Comparison of ENCODE assay signal across 16 cellular contexts in the genomic region with DNA sequence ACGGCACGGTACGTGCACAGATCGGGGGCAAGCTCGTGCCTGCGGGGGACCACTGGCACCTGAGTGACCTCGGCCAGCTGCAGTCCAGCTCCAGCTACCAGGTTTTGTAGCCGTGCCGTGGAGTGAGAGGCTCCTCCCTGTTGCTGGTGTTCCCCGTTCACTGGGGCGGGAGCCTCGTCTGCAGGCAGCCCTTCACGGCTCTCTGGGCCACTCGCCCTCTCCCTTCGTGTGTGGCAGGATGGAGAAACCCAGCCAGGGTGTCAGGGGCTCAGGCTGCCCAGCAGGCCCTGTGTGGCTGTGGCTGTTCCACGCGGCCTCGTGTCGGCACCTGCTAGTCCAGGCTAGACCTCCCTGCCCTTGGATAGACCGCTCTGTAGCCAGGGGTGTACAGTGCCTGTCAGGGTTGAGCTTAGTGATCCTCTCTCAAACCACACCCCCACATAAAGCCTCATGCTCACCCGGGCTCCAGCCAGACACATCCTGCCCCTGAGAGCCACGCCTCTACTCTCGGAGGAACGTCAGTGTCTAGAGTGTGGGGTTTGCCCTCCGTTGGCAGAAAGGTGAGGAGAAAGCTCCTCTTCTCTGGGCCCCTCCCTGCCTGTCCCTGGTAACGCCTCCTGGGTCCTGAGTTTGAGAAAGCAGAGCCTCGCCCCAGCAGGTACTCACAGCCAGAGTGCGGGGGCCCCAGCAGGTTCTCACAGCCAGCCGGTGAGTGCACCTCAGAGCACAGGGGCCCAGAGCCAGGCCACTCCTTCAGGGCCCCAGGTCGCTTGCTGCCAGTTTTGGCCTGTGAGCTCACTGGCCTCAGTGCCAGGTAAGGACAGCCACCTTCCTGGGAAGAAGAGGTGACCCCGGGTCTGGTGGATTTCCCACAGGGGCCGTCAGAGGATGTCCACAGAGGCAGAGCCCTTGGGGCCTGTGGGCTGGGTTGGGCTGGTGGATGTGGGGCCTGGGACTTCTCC.
"Had no signal": no experiment of that assay in that cellular context is flagged by ENCODE, and none has a peak within 500 bp of the region (broad histone marks: within the 10 kb centered on the region; RNA-seq: fewer than 3 reads in every experiment).

No MANE protein-coding gene starts in this region.

- H3K9me3 Mint-ChIP-seq: activated naive CD4-positive, alpha-beta T cell treated with anti-CD3 and anti-CD28 coated beads for 36 hours; activated T-helper 17 cell treated with anti-CD3 and anti-CD28 coated beads, Interleukin-2, amount 50 U/mL, for 72 hours; central memory CD8-positive, alpha-beta T cell; natural killer cell treated with Interleukin-12 subunit alpha and Interleukin-12 subunit beta and Interleukin-15 and Interleukin-18, amount 100 ng/mL, for 72 hours; stimulated activated naive CD8-positive, alpha-beta T cell treated with anti-CD3 and anti-CD28 coated beads, Interleukin-15, amount 100 ng/mL, for 72 hours; WTC11 had no signal

- DNase-seq: activated CD4-positive, alpha-beta T cell treated with anti-CD3 and anti-CD28 coated beads, Interleukin-2, amount 50 U/mL, for 1 hour; activated naive CD4-positive, alpha-beta T cell treated with anti-CD3 and anti-CD28 coated beads for 36 hours; activated T-cell treated with anti-CD3 and anti-CD28 coated beads for 4 hours; adrenal gland; dermis blood vessel endothelial cell; endodermal cell; ovary; stimulated activated CD4-positive, alpha-beta T cell treated with anti-CD3 and anti-CD28 coated beads, Interleukin-4, amount 100 ng/mL, for 1 hour; stimulated activated CD8-positive, alpha-beta memory T cell treated with anti-CD3 and anti-CD28 coated beads, Interleukin-4, amount 100 ng/mL, for 48 hours; stimulated activated naive CD8-positive, alpha-beta T cell treated with anti-CD3 and anti-CD28 coated beads, Interleukin-15, amount 100 ng/mL, for 72 hours had no signal

- H3K4me3 ChIP-seq: adrenal gland, ovary, thoracic aorta, vagina had no signal

- H3K36me3 Mint-ChIP-seq: natural killer cell treated with Interleukin-12 subunit alpha and Interleukin-12 subunit beta and Interleukin-15 and Interleukin-18, amount 100 ng/mL, for 72 hours had no signal

- H3K4me1 Mint-ChIP-seq: activated T-helper 17 cell treated with anti-CD3 and anti-CD28 coated beads, Interleukin-2, amount 50 U/mL, for 72 hours; central memory CD8-positive, alpha-beta T cell; endodermal cell; stimulated activated naive CD8-positive, alpha-beta T cell treated with anti-CD3 and anti-CD28 coated beads, Interleukin-15, amount 100 ng/mL, for 72 hours; WTC11 had no signal

- H3K36me3 ChIP-seq: ovary had no signal

- H3K9me3 ChIP-seq: adrenal gland, ovary, thoracic aorta, vagina had no signal

- ATAC-seq: activated T-helper 17 cell treated with anti-CD3 and anti-CD28 coated beads, Interleukin-2, amount 50 U/mL, for 72 hours; natural killer cell treated with Interleukin-12 subunit alpha and Interleukin-12 subunit beta and Interleukin-15 and Interleukin-18, amount 100 ng/mL, for 72 hours; stimulated activated naive CD8-positive, alpha-beta T cell treated with anti-CD3 and anti-CD28 coated beads, Interleukin-15, amount 100 ng/mL, for 72 hours; WTC11 had no signal

- H3K27me3 Mint-ChIP-seq: activated T-helper 17 cell treated with anti-CD3 and anti-CD28 coated beads, Interleukin-2, amount 50 U/mL, for 72 hours; central memory CD8-positive, alpha-beta T cell; natural killer cell treated with Interleukin-12 subunit alpha and Interleukin-12 subunit beta and Interleukin-15 and Interleukin-18, amount 100 ng/mL, for 72 hours; stimulated activated naive CD8-positive, alpha-beta T cell treated with anti-CD3 and anti-CD28 coated beads, Interleukin-15, amount 100 ng/mL, for 72 hours had no signal

- H3K27ac Mint-ChIP-seq: activated naive CD4-positive, alpha-beta T cell treated with anti-CD3 and anti-CD28 coated beads for 36 hours; activated T-helper 17 cell treated with anti-CD3 and anti-CD28 coated beads, Interleukin-2, amount 50 U/mL, for 72 hours; natural killer cell treated with Interleukin-12 subunit alpha and Interleukin-12 subunit beta and Interleukin-15 and Interleukin-18, amount 100 ng/mL, for 72 hours; stimulated activated naive CD8-positive, alpha-beta T cell treated with anti-CD3 and anti-CD28 coated beads, Interleukin-15, amount 100 ng/mL, for 72 hours; WTC11 had no signal

- H3K27me3 ChIP-seq: adrenal gland, ovary, vagina had no signal

- H3K4me1 ChIP-seq: adrenal gland, vagina had no signal

- H3K27ac ChIP-seq: adrenal gland, ovary, thoracic aorta, vagina had no signal

- H3K4me3 Mint-ChIP-seq: activated naive CD4-positive, alpha-beta T cell treated with anti-CD3 and anti-CD28 coated beads for 36 hours; activated T-helper 17 cell treated with anti-CD3 and anti-CD28 coated beads, Interleukin-2, amount 50 U/mL, for 72 hours; central memory CD8-positive, alpha-beta T cell; endodermal cell; natural killer cell treated with Interleukin-12 subunit alpha and Interleukin-12 subunit beta and Interleukin-15 and Interleukin-18, amount 100 ng/mL, for 72 hours; stimulated activated naive CD8-positive, alpha-beta T cell treated with anti-CD3 and anti-CD28 coated beads, Interleukin-15, amount 100 ng/mL, for 72 hours; WTC11 had no signal
